8 cellular contexts compared by ENCODE assay signal in the genomic region with DNA sequence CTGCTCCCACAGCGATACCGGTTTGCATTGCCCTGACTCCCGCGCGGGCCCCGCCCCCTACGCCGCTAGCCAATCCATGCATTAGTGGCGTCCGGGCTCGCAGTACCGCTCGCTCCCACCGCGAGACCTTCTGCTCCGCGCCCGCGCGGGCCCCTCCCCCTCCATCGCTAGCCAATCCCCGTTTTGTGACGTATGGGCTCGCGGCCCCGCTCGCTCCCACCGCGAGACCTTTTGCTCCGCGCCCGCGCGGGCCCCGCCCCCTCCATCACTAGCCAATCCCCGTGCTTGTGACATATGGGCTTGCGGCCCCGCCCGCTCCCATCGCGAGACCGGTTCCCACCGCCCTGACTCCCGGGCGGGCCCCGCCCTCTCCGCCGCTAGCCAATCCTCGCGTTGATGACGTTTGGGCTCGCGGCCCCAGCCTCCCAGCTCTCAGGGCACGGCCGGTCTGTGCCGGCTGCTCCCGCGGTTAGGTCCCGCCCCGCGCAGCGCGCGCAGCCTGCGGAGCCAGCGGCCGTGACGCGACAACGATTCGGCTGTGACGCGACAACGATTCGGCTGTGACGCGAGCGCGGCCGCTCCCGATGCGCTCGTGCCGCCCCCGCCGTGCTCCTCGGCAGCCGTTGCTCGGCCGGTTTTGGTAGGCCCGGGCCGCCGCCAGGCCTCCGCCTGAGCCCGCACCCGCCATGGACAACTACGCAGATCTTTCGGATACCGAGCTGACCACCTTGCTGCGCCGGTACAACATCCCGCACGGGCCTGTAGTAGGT. TPM values are rescaled to one million over a fixed set of nuclear protein-coding genes. Genes with fewer than 3 reads are reported as not detected.
DNase-seq lines count a peak whose midpoint lies in the region; ATAC-seq and TF ChIP-seq lines count a peak whose summit lies in the region.

TSS of gene EMD (plus strand) at position 497 of the 770 bp plus-strand sequence. CDS start at position 687, 190 bp downstream.

- POLR2A ChIA-PET in activated CD4-positive, alpha-beta memory T cell treated with anti-CD3 and anti-CD28 coated beads, Interleukin-2, amount 10 ng/mL, durations not matched to agents 7 days and 5 days (lab: Charles Lee) = interaction anchor here (0.6 to 2.0 kb wide), 5 partner anchors 9 to 360 kb away, joined by 3 to 17 read pairs (median 4); partner anchors contain the start of gene RPL10

- H3K27me3 Mint-ChIP-seq in activated CD4-positive, alpha-beta memory T cell treated with anti-CD3 and anti-CD28 coated beads, Interleukin-2, amount 10 ng/mL, durations not matched to agents 7 days and 5 days = no peaks in the 10 kb centered on the region

- peak; percentile 78 for ATAC-seq in GM19397 (IDR thresholded peaks at IDR 0.05; ENCODE audit: unreplicated experiment)
- ATAC-seq in HG03571 (IDR thresholded peaks at IDR 0.05; ENCODE audit: unreplicated experiment) = peak; percentile 80

- H3K27ac Mint-ChIP-seq in activated CD4-positive, alpha-beta memory T cell treated with anti-CD3 and anti-CD28 coated beads, Interleukin-2, amount 10 ng/mL, durations not matched to agents 7 days and 5 days = peak within 1 kb of the TSS; percentile 87

- H3K27ac ChIP-seq in C4-2B = peak within 1 kb of the TSS; percentile 92
- peak within 1 kb of the TSS; percentile 74 to 99 (median 96) for H3K27ac ChIP-seq in dorsolateral prefrontal cortex

- CTCF ChIA-PET in activated CD4-positive, alpha-beta memory T cell treated with anti-CD3 and anti-CD28 coated beads, Interleukin-2, amount 10 ng/mL, durations not matched to agents 7 days and 5 days (lab: Charles Lee) = interaction anchor here (0.6 to 1.5 kb wide), 2 partner anchors 10 to 50 kb away, joined by 3 to 4 read pairs; no protein-coding TSS in a partner anchor

- H3K36me3 Mint-ChIP-seq in activated CD4-positive, alpha-beta memory T cell treated with anti-CD3 and anti-CD28 coated beads, Interleukin-2, amount 10 ng/mL, durations not matched to agents 7 days and 5 days (ENCODE audit: low read depth) = peaks cover 2% of the 10 kb centered on the region

- no peaks in the 10 kb centered on the region for H3K9me3 Mint-ChIP-seq in activated CD4-positive, alpha-beta memory T cell treated with anti-CD3 and anti-CD28 coated beads, Interleukin-2, amount 10 ng/mL, durations not matched to agents 7 days and 5 days

- no peak for TF ChIP-seq POLR2A in lower leg skin (IDR thresholded peaks at IDR 0.05)

- peaks cover 0 to 30% (median 3%) of the 10 kb centered on the region in 45 donors for H3K27me3 ChIP-seq in dorsolateral prefrontal cortex

- TF ChIP-seq CTCF in C4-2B (conservative IDR thresholded peaks at IDR 0.05) = no peak
- peak in 10 of 56 donors; percentile 3 to 27 (median 17) for TF ChIP-seq CTCF in dorsolateral prefrontal cortex (IDR thresholded peaks at IDR 0.05 in 54 of 56, conservative IDR thresholded peaks at IDR 0.05 in 2 of 56; ENCODE audit: low read depth in 1 of 56, partially characterized antibody in 56 of 56)
- TF ChIP-seq CTCF in lower leg skin (IDR thresholded peaks at IDR 0.05) = no peak

- peak within 1 kb of the TSS; percentile 80 for H3K4me3 Mint-ChIP-seq in activated CD4-positive, alpha-beta memory T cell treated with anti-CD3 and anti-CD28 coated beads, Interleukin-2, amount 10 ng/mL, durations not matched to agents 7 days and 5 days

- 1 to 61% methylated on average over 36 to 85 of the region's 103 CpGs for WGBS in lower leg skin, 2 donors

- peak; percentile 95 for DNase-seq in NCI-H82 treated with DMSO at 0.1 percent for 48 hours (lab: John Stamatoyannopoulos, UW; ENCODE audit: unreplicated experiment)
- peak; percentile 96 for DNase-seq in activated CD4-positive, alpha-beta memory T cell treated with anti-CD3 and anti-CD28 coated beads, Interleukin-2, amount 10 ng/mL, durations not matched to agents 7 days and 5 days
- peak; percentile 91 to 98 (median 97) for DNase-seq in dorsolateral prefrontal cortex
- peak; percentile 95 to 99 for DNase-seq in lower leg skin (ENCODE audit: low spot score in 2 of 2)
- DNase-seq in stimulated activated CD4-positive, alpha-beta T cell treated with anti-CD3 and anti-CD28 coated beads, Interleukin-4, amount 100 ng/mL, for 48 hours (ENCODE audit: low read depth in 2 of 2) = peak; percentile 90 to 93

- intact Hi-C loops in dorsolateral prefrontal cortex (cut with DNase I) = loop anchor here in 1 of 2 donors (10.0 kb wide), 1 partner anchor 284 kb away; the partner anchor contains the start of gene MECP2
- intact Hi-C loops in lower leg skin (cut with DNase I; ENCODE audit: low total_unique reads) = no loop called here

- H3K4me1 Mint-ChIP-seq in activated CD4-positive, alpha-beta memory T cell treated with anti-CD3 and anti-CD28 coated beads, Interleukin-2, amount 10 ng/mL, durations not matched to agents 7 days and 5 days = peaks cover 30% of the 10 kb centered on the region

- H3K4me3 ChIP-seq in dorsolateral prefrontal cortex (peak within 1 kb of the TSS; percentile 34 to 87 (median 77)), lower leg skin (ENCODE audit: low read depth, poor library complexity, severe bottlenecking) (peak within 1 kb of the TSS; percentile 66)

RNA-seq across cellular contexts. Expression of gene EMD, which starts in this region (rescaled TPM):
- 10 to 100 TPM; 65.5 to 66.0 TPM for total RNA-seq in activated CD4-positive, alpha-beta memory T cell treated with anti-CD3 and anti-CD28 coated beads, Interleukin-2, amount 10 ng/mL, durations not matched to agents 7 days and 5 days
- total RNA-seq in dorsolateral prefrontal cortex (10 to 100 TPM; 21.9 to 72.7 (median 41.5) TPM), lower leg skin (10 to 100 TPM; 43.4 to 67.0 (median 52.1) TPM)

Comparison
In these comparisons a context has a peak if more than half of its experiments do, and no peak if none do; other contexts are left out.
1. Peak in every context shown above with its lines: DNase-seq, ATAC-seq, H3K4me3 ChIP-seq and H3K27ac ChIP-seq.